In genomic region chr4:18630218-18631110, GRCh38 we compare ENCODE assay signal across 16 cellular contexts.
DNase-seq lines count a peak whose midpoint lies in the region; ATAC-seq, FAIRE-seq and TF ChIP-seq lines count a peak whose summit lies in the region.
"Had no signal": no experiment of that assay in that cellular context is flagged by ENCODE, and none has a peak within 500 bp of the region (broad histone marks: within the 10 kb centered on the region; RNA-seq: fewer than 3 reads in every experiment).

No MANE protein-coding gene starts in this region.

- in situ Hi-C loops in ACHN (cut with HindIII; ENCODE audit: low pct_ligation_motif_present, low pct_unique_long_range_greater_than_20kb, low sequenced_read_pairs) = no loop called here

- no peaks in the 10 kb centered on the region for H3K27me3 Mint-ChIP-seq in stimulated activated memory B cell treated with anti-CD40 and anti-IgM and Interleukin-4, amounts not matched to agents 10 μg/mL and 1 μg/mL and 100 μg/mL, for 72 hours
- H3K27me3 Mint-ChIP-seq: B cell had no signal

- H3K4me1 Mint-ChIP-seq in stimulated activated memory B cell treated with anti-CD40 and anti-IgM and Interleukin-4, amounts not matched to agents 10 μg/mL and 1 μg/mL and 100 μg/mL, for 72 hours = no peaks in the 10 kb centered on the region
- H3K4me1 Mint-ChIP-seq: B cell; CD4-positive, alpha-beta memory T cell; H9 had no signal

- H3K9me3 Mint-ChIP-seq in stimulated activated memory B cell treated with anti-CD40 and anti-IgM and Interleukin-4, amounts not matched to agents 10 μg/mL and 1 μg/mL and 100 μg/mL, for 72 hours = no peaks in the 10 kb centered on the region

- intact Hi-C loops in kidney (cut with DNase I) = no loop called here

- no peaks in the 10 kb centered on the region for H3K4me1 ChIP-seq in BE2C
- no peaks in the 10 kb centered on the region for H3K4me1 ChIP-seq in kidney (ENCODE audit: control insufficient read depth in 1 of 2, insufficient read depth in 1 of 2, low read depth in 1 of 2, low read length in 2 of 2)

- H3K9me3 ChIP-seq in BE2C = no peaks in the 10 kb centered on the region
- no peaks in the 10 kb centered on the region for H3K9me3 ChIP-seq in kidney (ENCODE audit: control insufficient read depth in 1 of 2, low read length in 2 of 2)

- H3K36me3 ChIP-seq in BE2C (no peaks in the 10 kb centered on the region), kidney (ENCODE audit: control insufficient read depth in 1 of 2, insufficient read depth in 2 of 2, low read length in 2 of 2) (no peaks in the 10 kb centered on the region)

- H3K4me3 ChIP-seq in BE2C (ENCODE audit: low read depth, low read length) (no peak overlapping the region), kidney (ENCODE audit: low read length in 2 of 2) (no peak overlapping the region)

- no peak overlapping the region for H3K4me3 Mint-ChIP-seq in stimulated activated memory B cell treated with anti-CD40 and anti-IgM and Interleukin-4, amounts not matched to agents 10 μg/mL and 1 μg/mL and 100 μg/mL, for 72 hours
- H3K4me3 Mint-ChIP-seq: B cell; CD4-positive, alpha-beta memory T cell; H9 had no signal

- no peak overlapping the region for H3K27ac Mint-ChIP-seq in stimulated activated memory B cell treated with anti-CD40 and anti-IgM and Interleukin-4, amounts not matched to agents 10 μg/mL and 1 μg/mL and 100 μg/mL, for 72 hours
- H3K27ac Mint-ChIP-seq: B cell; CD4-positive, alpha-beta memory T cell; H9 had no signal

- no peak for FAIRE-seq in kidney (lab: Jason Lieb, UNC)
- FAIRE-seq: GM19239 had no signal

- H3K27ac ChIP-seq in kidney (ENCODE audit: low read depth in 2 of 2, low read length in 2 of 2) = no peak overlapping the region
- H3K27ac ChIP-seq: C4-2B had no signal

- DNase-seq in activated gamma-delta T cell (lab: John Stamatoyannopoulos, UW) (peak; percentile 9), activated gamma-delta T cell treated with Interleukin-2 at 50 U/mL for 16 hours (no peak), BE2C (peak; percentile 6), kidney (peak; percentile 64), occipital lobe (lab: John Stamatoyannopoulos, UW) (no peak), ACHN (no peak)
- DNase-seq: 8988T; CD4-positive, alpha-beta memory T cell; DMS153; GF-D8; GOT3; H9 had no signal

- ATAC-seq in stimulated activated memory B cell treated with anti-CD40 and anti-IgM and Interleukin-4, amounts not matched to agents 10 μg/mL and 1 μg/mL and 100 μg/mL, for 72 hours = peak; percentile 46

- no peaks in the 10 kb centered on the region for H3K27me3 ChIP-seq in BE2C

- H3K36me3 Mint-ChIP-seq in stimulated activated memory B cell treated with anti-CD40 and anti-IgM and Interleukin-4, amounts not matched to agents 10 μg/mL and 1 μg/mL and 100 μg/mL, for 72 hours = no peaks in the 10 kb centered on the region
- H3K36me3 Mint-ChIP-seq: CD4-positive, alpha-beta memory T cell had no signal

- H3K9ac ChIP-seq in kidney (ENCODE audit: low read length in 2 of 2) = no peak overlapping the region

- TF ChIP-seq CTCF in BE2C (IDR thresholded peaks at IDR 0.05; ENCODE audit: low read depth, low read length) (no peak), kidney (IDR thresholded peaks at IDR 0.05; ENCODE audit: borderline replicate concordance, extremely low read depth, insufficient read depth) (no peak)

Comparison
In these comparisons a context has a peak if more than half of its experiments do, and no peak if none do; other contexts are left out.
1. DNase-seq: peak in activated gamma-delta T cell (single experiment), BE2C (single experiment) and kidney (single experiment); none in activated gamma-delta T cell treated with Interleukin-2 at 50 U/mL for 16 hours (single experiment), occipital lobe (single experiment) and ACHN (single experiment).